Comparison of ENCODE assay signal across 2 cellular contexts in the genomic region with DNA sequence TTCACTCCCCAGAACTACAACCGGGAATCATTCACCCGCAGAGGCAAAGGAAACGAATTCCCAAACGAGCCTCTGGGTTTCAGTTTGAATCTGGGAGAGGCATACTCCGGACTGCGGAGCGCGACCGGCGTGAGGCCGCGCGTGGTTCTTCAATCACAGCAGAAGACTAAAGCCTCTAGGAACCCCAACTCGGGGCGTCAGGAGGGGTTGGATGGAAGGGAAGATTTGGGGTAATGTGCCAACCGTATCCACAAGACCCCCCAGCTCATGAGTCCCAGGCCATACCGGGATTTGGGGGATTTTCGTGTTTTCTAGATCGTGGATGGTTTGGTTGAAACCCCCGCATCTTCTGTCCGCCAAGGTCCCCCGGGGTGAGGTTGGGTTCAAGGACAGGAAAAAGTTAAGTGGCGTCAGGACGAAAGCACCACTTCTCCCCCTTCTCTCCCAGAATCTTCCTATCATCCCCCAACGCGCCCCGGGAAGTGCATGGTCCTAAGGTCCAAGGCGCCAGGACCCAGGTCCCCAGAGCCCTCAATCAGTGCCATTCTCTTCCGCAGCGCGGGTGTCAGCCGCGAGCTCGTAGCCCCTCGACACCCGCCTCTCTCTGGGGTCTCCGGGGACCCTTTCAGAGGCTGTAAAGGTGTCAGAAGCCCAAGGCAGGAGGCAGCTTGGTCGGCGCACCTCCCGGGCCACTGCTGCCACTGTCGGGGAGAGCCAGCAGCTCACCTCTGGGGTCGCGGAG.
TF ChIP-seq lines count a peak whose summit lies in the region.

No MANE protein-coding gene starts in this region.

TF ChIP-seq in SK-N-SH, 30 proteins besides CTCF, POLR2A, EP300 and RAD21 (continued from another document):
- no peak for TF ChIP-seq USF1 (IDR thresholded peaks at IDR 0.05; ENCODE audit: borderline replicate concordance, low read depth)
- no peak for TF ChIP-seq RCOR1 (IDR thresholded peaks at IDR 0.05; ENCODE audit: low read length)
- no peak for TF ChIP-seq TEAD4 (IDR thresholded peaks at IDR 0.05; ENCODE audit: borderline replicate concordance, insufficient read depth)
- TF ChIP-seq FOSL2 (IDR thresholded peaks at IDR 0.05; ENCODE audit: borderline replicate concordance, low read depth) = no peak
- no peak for TF ChIP-seq MEF2A (IDR thresholded peaks at IDR 0.05; ENCODE audit: borderline replicate concordance, low read depth)
- no peak for TF ChIP-seq TAF1 (IDR thresholded peaks at IDR 0.05; ENCODE audit: borderline replicate concordance, low read depth, low read length)
- TF ChIP-seq RXRA (IDR thresholded peaks at IDR 0.05; ENCODE audit: borderline replicate concordance, low read depth) = no peak
- TF ChIP-seq, protein P1, sequence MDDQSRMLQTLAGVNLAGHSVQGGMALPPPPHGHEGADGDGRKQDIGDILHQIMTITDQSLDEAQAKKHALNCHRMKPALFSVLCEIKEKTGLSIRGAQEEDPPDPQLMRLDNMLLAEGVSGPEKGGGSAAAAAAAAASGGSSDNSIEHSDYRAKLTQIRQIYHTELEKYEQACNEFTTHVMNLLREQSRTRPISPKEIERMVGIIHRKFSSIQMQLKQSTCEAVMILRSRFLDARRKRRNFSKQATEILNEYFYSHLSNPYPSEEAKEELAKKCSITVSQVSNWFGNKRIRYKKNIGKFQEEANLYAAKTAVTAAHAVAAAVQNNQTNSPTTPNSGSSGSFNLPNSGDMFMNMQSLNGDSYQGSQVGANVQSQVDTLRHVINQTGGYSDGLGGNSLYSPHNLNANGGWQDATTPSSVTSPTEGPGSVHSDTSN (IDR thresholded peaks at IDR 0.05) = no peak
- no peak for TF ChIP-seq REST (IDR thresholded peaks at IDR 0.05; ENCODE audit: low read depth, low read length)
- TF ChIP-seq GABPA (IDR thresholded peaks at IDR 0.05; ENCODE audit: low read depth) = no peak
- TF ChIP-seq CHD2 (IDR thresholded peaks at IDR 0.05; ENCODE audit: low read length, partially characterized antibody) = no peak
- no peak for TF ChIP-seq RFX5 (IDR thresholded peaks at IDR 0.05; ENCODE audit: low read length)
- no peak for TF ChIP-seq GATA2 (CRISPR knock-in tag; IDR thresholded peaks at IDR 0.05)
- TF ChIP-seq EZH2phosphoT487 (IDR thresholded peaks at IDR 0.05; ENCODE audit: borderline replicate concordance, low read depth) = no peak
- no peak for TF ChIP-seq TCF12 (IDR thresholded peaks at IDR 0.05)
- no peak for TF ChIP-seq SIN3A (IDR thresholded peaks at IDR 0.05; ENCODE audit: borderline replicate concordance, low read depth, low read length)

TF ChIP-seq in neural cell, 6 proteins besides CTCF, POLR2A, EP300 and RAD21 (continued from another document):
- TF ChIP-seq REST (IDR thresholded peaks at IDR 0.05; ENCODE audit: borderline replicate concordance) (no peak), POLR2AphosphoS5 (IDR thresholded peaks at IDR 0.05) (no peak), EZH2 (IDR thresholded peaks at IDR 0.05; ENCODE audit: borderline replicate concordance, insufficient read depth, low read length, poor library complexity, severe bottlenecking) (no peak), MXI1 (conservative IDR thresholded peaks at IDR 0.05; ENCODE audit: poor library complexity, severe bottlenecking) (no peak), SMC3 (conservative IDR thresholded peaks at IDR 0.05; ENCODE audit: poor library complexity) (no peak)
